9 cellular contexts compared by ENCODE assay signal in genomic region chr5:71830626-71831539, GRCh38.
DNase-seq lines count a peak whose midpoint lies in the region; ATAC-seq and TF ChIP-seq lines count a peak whose summit lies in the region.
"Had no signal": no experiment of that assay in that cellular context is flagged by ENCODE, and none has a peak within 500 bp of the region (broad histone marks: within the 10 kb centered on the region; RNA-seq: fewer than 3 reads in every experiment).

No MANE protein-coding gene starts in this region.

- TF ChIP-seq CTCF in NB4 (IDR thresholded peaks at IDR 0.05; ENCODE audit: low read depth, low read length) (no peak), brain microvascular endothelial cell (IDR thresholded peaks at IDR 0.05; ENCODE audit: low read depth, low read length, missing control alignments) (no peak), uterus (IDR thresholded peaks at IDR 0.05) (no peak)

- intact Hi-C loops in uterus (cut with DNase I; ENCODE audit: low total_unique reads) = no loop called here

- peaks cover 0 to 6% of the 10 kb centered on the region in 2 donors for H3K4me1 ChIP-seq in uterus

- no peaks in the 10 kb centered on the region for H3K9me3 ChIP-seq in uterus

- TF ChIP-seq POLR2A in NB4 (IDR thresholded peaks at IDR 0.05; ENCODE audit: extremely low read depth, insufficient read length) = no peak
- no peak for TF ChIP-seq POLR2A in uterus (IDR thresholded peaks at IDR 0.05)

- no peaks in the 10 kb centered on the region for H3K27me3 ChIP-seq in brain microvascular endothelial cell (replicated peaks)
- H3K27me3 ChIP-seq in uterus = no peaks in the 10 kb centered on the region

- ATAC-seq in GM21825 (IDR thresholded peaks at IDR 0.05; ENCODE audit: unreplicated experiment) = no peak
- ATAC-seq in GM19328 (IDR thresholded peaks at IDR 0.05; ENCODE audit: unreplicated experiment) = no peak

- peak; percentile 89 for DNase-seq in AG08395 (ENCODE audit: low spot score)
- peak; percentile 9 for DNase-seq in NB4 (ENCODE audit: low read depth)
- DNase-seq in brain microvascular endothelial cell = peak; percentile 93
- peak; percentile 0 for DNase-seq in kidney glomerular epithelial cell (lab: John Stamatoyannopoulos, UW)
- DNase-seq in uterus = peak; percentile 66 to 74
- DNase-seq in activated CD4-positive, alpha-beta T cell treated with anti-CD3 and anti-CD28 coated beads, Interleukin-2, amount 50 U/mL, for 48 hours = no peak
- DNase-seq: activated B cell treated with CpG ODN at 0.5 μM for 24 hours had no signal

- no peaks in the 10 kb centered on the region for H3K36me3 ChIP-seq in brain microvascular endothelial cell (replicated peaks)
- no peaks in the 10 kb centered on the region for H3K36me3 ChIP-seq in uterus

- in situ Hi-C loops in brain microvascular endothelial cell (cut with HindIII; ENCODE audit: low pct_ligation_motif_present, low sequenced_read_pairs) = no loop called here

- H3K4me3 ChIP-seq in NB4 (ENCODE audit: low read depth, low read length) = no peak overlapping the region
- no peak overlapping the region for H3K4me3 ChIP-seq in brain microvascular endothelial cell (ENCODE audit: low read depth, low read length)
- no peak overlapping the region for H3K4me3 ChIP-seq in uterus

- H3K27ac ChIP-seq in brain microvascular endothelial cell (peak overlapping the region; percentile 14), uterus (peak overlapping the region; percentile 24 to 56)

Comparison
In these comparisons a context has a peak if more than half of its experiments do, and no peak if none do; other contexts are left out.
1. DNase-seq: peak in AG08395 (single experiment), NB4 (single experiment), brain microvascular endothelial cell (single experiment), kidney glomerular epithelial cell (single experiment) and uterus (2 of 2); none in activated CD4-positive, alpha-beta T cell treated with anti-CD3 and anti-CD28 coated beads, Interleukin-2, amount 50 U/mL, for 48 hours (0 of 2).